Comparison of ENCODE assay signal across 8 cellular contexts in genomic region chr2:127107622-127107999, GRCh38. TPM values are rescaled to one million over a fixed set of nuclear protein-coding genes. Genes with fewer than 3 reads are reported as not detected.
DNase-seq lines count a peak whose midpoint lies in the region; ATAC-seq, FAIRE-seq and TF ChIP-seq lines count a peak whose summit lies in the region.

No MANE protein-coding gene starts in this region.

- TF ChIP-seq CTCF in PC-3 (conservative IDR thresholded peaks at IDR 0.05; ENCODE audit: low read depth, low read length) (no peak), H1 (IDR thresholded peaks at IDR 0.05; ENCODE audit: control extremely low read depth in 1 of 3, insufficient read depth in 1 of 3, low read depth in 1 of 3, low read length in 3 of 3) (no peak)

- TF ChIP-seq RAD21 in H1 (IDR thresholded peaks at IDR 0.05 in 1 of 2, conservative IDR thresholded peaks at IDR 0.05 in 1 of 2; ENCODE audit: low read depth in 2 of 2, low read length in 2 of 2), result no peak

- WGBS in H1 (ENCODE audit: extremely low coverage in 1 of 2, insufficient coverage in 1 of 2, insufficient read length in 1 of 2, insufficient replicate concordance in 2 of 2, low coverage in 1 of 2, low lambda C conversion rate in 2 of 2, missing lambda C conversion rate in 1 of 2), 2 experiments, result 11% methylated on average over 17 of the region's 17 CpGs; no CpG with 5 or more reads in 1 of the 2 experiments

- H3K36me3 ChIP-seq in PC-3 (ENCODE audit: low read depth, low read length), result no peaks in the 10 kb centered on the region
- no peaks in the 10 kb centered on the region for H3K36me3 ChIP-seq in H1 (ENCODE audit: control insufficient read depth in 2 of 4, insufficient read depth in 4 of 4, low read length in 3 of 4)
- H3K36me3 ChIP-seq in naive thymus-derived CD4-positive, alpha-beta T cell (ENCODE audit: control insufficient read depth in 2 of 3, insufficient read depth in 3 of 3, low read length in 3 of 3), result no peaks in the 10 kb centered on the region

- BruUV-seq in PC-3 (replicated peaks; lab: Mats Ljungman, UMichigan), result no TSS peak

- no peak overlapping the region for H3K27ac ChIP-seq in PC-3 (ENCODE audit: low read length)
- no peak overlapping the region for H3K27ac ChIP-seq in H1 (ENCODE audit: low read depth, low read length)
- peak overlapping the region; percentile 22 for H3K27ac ChIP-seq in naive thymus-derived CD4-positive, alpha-beta T cell (ENCODE audit: low read depth, low read length)

- H3K4me1 ChIP-seq in PC-3 (ENCODE audit: insufficient read depth, low read length) (peaks cover 18% of the 10 kb centered on the region; the same call in 1 of the 2 replicates), H1 (replicated peaks in 1 of 4; ENCODE audit: control insufficient read depth in 3 of 4, insufficient read depth in 4 of 4, low read length in 3 of 4) (peaks cover 6 to 21% (median 13%) of the 10 kb centered on the region in 4 experiments)
- peaks cover 4% of the 10 kb centered on the region in 2 donors for H3K4me1 ChIP-seq in naive thymus-derived CD4-positive, alpha-beta T cell (ENCODE audit: control insufficient read depth in 2 of 2, insufficient read depth in 2 of 2, low read length in 2 of 2)

- FAIRE-seq in H1 (lab: Jason Lieb, UNC), result no peak

- H2AK5ac ChIP-seq in H1 (ENCODE audit: low read depth, low read length), result no peak overlapping the region

- no peaks in the 10 kb centered on the region for H3K27me3 ChIP-seq in PC-3 (ENCODE audit: low read length)
- peaks cover 0 to 7% (median 0%) of the 10 kb centered on the region in 4 experiments; a peak in 1 of 7 replicates for H3K27me3 ChIP-seq in H1 (replicated peaks in 1 of 4; ENCODE audit: control insufficient read depth in 3 of 4, extremely low read depth in 1 of 4, insufficient read depth in 3 of 4, low read length in 3 of 4)
- H3K27me3 ChIP-seq in naive thymus-derived CD4-positive, alpha-beta T cell (ENCODE audit: control insufficient read depth in 2 of 2, insufficient read depth in 2 of 2, low read length in 2 of 2), result no peaks in the 10 kb centered on the region

- peaks cover 3% of the 10 kb centered on the region; the same call in 1 of the 2 replicates for H3K9me3 ChIP-seq in PC-3 (ENCODE audit: low read length)
- H3K9me3 ChIP-seq in H1 (ENCODE audit: insufficient read depth in 2 of 2, low read depth in 1 of 2, low read length in 1 of 2), result no peaks in the 10 kb centered on the region
- no peaks in the 10 kb centered on the region for H3K9me3 ChIP-seq in naive thymus-derived CD4-positive, alpha-beta T cell (ENCODE audit: control insufficient read depth in 2 of 3, low read length in 3 of 3)

- H2BK120ac ChIP-seq in H1 (replicated peaks; ENCODE audit: low read depth, low read length), result no peak overlapping the region

- no peak overlapping the region for H3K14ac ChIP-seq in H1 (ENCODE audit: insufficient read length)

- H3K4me3 ChIP-seq in PC-3 (ENCODE audit: low read length), result peak overlapping the region; percentile 97
- peak overlapping the region; percentile 65 to 85 (median 72) for H3K4me3 ChIP-seq in H1 (ENCODE audit: extremely low read depth in 1 of 4, insufficient read depth in 2 of 4, low read depth in 3 of 4, low read length in 4 of 4)
- H3K4me3 ChIP-seq in naive thymus-derived CD4-positive, alpha-beta T cell (ENCODE audit: low read length), result peak overlapping the region; percentile 66

- no peak overlapping the region for H4K8ac ChIP-seq in H1 (ENCODE audit: extremely low read depth, insufficient read depth, low read length)

- DNase-seq in PC-3 (no peak), H1 (ENCODE audit: low read depth in 1 of 2, low spot score in 2 of 2) (no peak), NCI-H128 (lab: John Stamatoyannopoulos, UW; ENCODE audit: unreplicated experiment) (no peak), ecto neural progenitor cell (ENCODE audit: low spot score) (no peak)
- DNase-seq in naive thymus-derived CD4-positive, alpha-beta T cell, result peak in 3 of 9 donors; percentile 12 to 18 (median 12)
- no peak for DNase-seq in central memory CD4-positive, alpha-beta T cell

- H3K36me3 Mint-ChIP-seq in naive thymus-derived CD4-positive, alpha-beta T cell, result no peaks in the 10 kb centered on the region

- peaks cover 41% of the 10 kb centered on the region for H3K79me2 ChIP-seq in PC-3 (ENCODE audit: low read length)
- H3K79me2 ChIP-seq in H1 (ENCODE audit: control insufficient read depth in 1 of 2, insufficient read depth in 2 of 2, low read length in 2 of 2), result peaks cover 0 to 27% of the 10 kb centered on the region in 2 experiments; a peak in 3 of 4 replicates

- H3F3A ChIP-seq in PC-3 (ENCODE audit: low read length, unreplicated experiment), result no peaks in the 10 kb centered on the region

- H3K4ac ChIP-seq in H1 (replicated peaks; ENCODE audit: insufficient read length, low read depth, low read length), result no peak overlapping the region

- no peak overlapping the region for H2BK15ac ChIP-seq in H1 (ENCODE audit: low read length)

- peaks cover 7% of the 10 kb centered on the region; the same call in 1 of the 2 replicates for H3K79me1 ChIP-seq in H1 (ENCODE audit: low read depth, low read length)

- no peak overlapping the region for H4K91ac ChIP-seq in H1 (replicated peaks; ENCODE audit: insufficient read length, low read length)

- CTCF ChIA-PET in PC-3 (lab: Charles Lee) (interaction anchor here (0.5 to 1.2 kb wide), 4 partner anchors 39 to 89 kb away, joined by 3 to 5 read pairs (median 4); no protein-coding TSS in a partner anchor), H1 (lab: Charles Lee; ENCODE audit: partially characterized antibody) (interaction anchor here (1.4 to 13.1 kb wide), 2 partner anchors 21 to 35 kb away, joined by 4 to 132 read pairs; no protein-coding TSS in a partner anchor)
- CTCF ChIA-PET in naive thymus-derived CD4-positive, alpha-beta T cell (lab: Charles Lee), result interaction anchor here (0.9 kb wide), 1 partner anchor 40 kb away, joined by 3 read pairs; no protein-coding TSS in a partner anchor

- peak overlapping the region in 4 of 9 donors; percentile 3 to 47 (median 40) for H3K27ac Mint-ChIP-seq in naive thymus-derived CD4-positive, alpha-beta T cell

- ATAC-seq in GM18498 (IDR thresholded peaks at IDR 0.05; ENCODE audit: unreplicated experiment), result peak; percentile 20
- peak; percentile 15 for ATAC-seq in HG02623 (IDR thresholded peaks at IDR 0.05; ENCODE audit: unreplicated experiment)
- peak; percentile 27 for ATAC-seq in PC-3
- peak; percentile 24 for ATAC-seq in naive thymus-derived CD4-positive, alpha-beta T cell

- H3K9ac ChIP-seq in PC-3 (ENCODE audit: low read length) (peak overlapping the region; percentile 77; the same call in 1 of the 2 replicates), H1 (replicated peaks in 1 of 4; ENCODE audit: extremely low read depth in 1 of 4, low read depth in 3 of 4, low read length in 3 of 4) (no peak overlapping the region)

- no peak overlapping the region for H2BK5ac ChIP-seq in H1 (ENCODE audit: low read depth, low read length)

- intact Hi-C loops in PC-3 (cut with micrococcal nuclease), result loop anchor here (2.0 kb wide), 2 partner anchors 41 to 43 kb away; no protein-coding TSS in a partner anchor
- intact Hi-C loops in naive thymus-derived CD4-positive, alpha-beta T cell (cut with micrococcal nuclease), result loop anchor here (1.0 to 2.0 kb wide), 5 partner anchors 23 to 39 kb away; no protein-coding TSS in a partner anchor

- no peak overlapping the region for H2BK12ac ChIP-seq in H1 (ENCODE audit: low read depth, low read length)

- H2BK20ac ChIP-seq in H1 (ENCODE audit: low read length), result no peak overlapping the region

- peaks cover 2 to 8% (median 5%) of the 10 kb centered on the region in 7 donors for H3K4me1 Mint-ChIP-seq in naive thymus-derived CD4-positive, alpha-beta T cell

- no peak overlapping the region; the same call in 1 of the 2 replicates for H3K18ac ChIP-seq in H1 (ENCODE audit: extremely low read depth, low read length)

- no peak overlapping the region for H3K23ac ChIP-seq in H1 (ENCODE audit: insufficient read length)

- TF ChIP-seq EP300 in H1 (IDR thresholded peaks at IDR 0.05; ENCODE audit: borderline replicate concordance in 1 of 2, low read depth in 2 of 2, low read length in 2 of 2), result no peak

- H2AFZ ChIP-seq in PC-3 (ENCODE audit: low read length) (peak overlapping the region; percentile 83), H1 (ENCODE audit: low read length) (peak overlapping the region; percentile 66; the same call in 1 of the 2 replicates)

- peak overlapping the region; percentile 97 for H3K4me2 ChIP-seq in PC-3 (ENCODE audit: low read length)
- H3K4me2 ChIP-seq in H1 (ENCODE audit: insufficient read depth in 1 of 2, low read depth in 2 of 2, low read length in 2 of 2), result peak overlapping the region; percentile 82 to 99

- peaks cover 0 to 57% (median 10%) of the 10 kb centered on the region in 5 donors for H3K27me3 Mint-ChIP-seq in naive thymus-derived CD4-positive, alpha-beta T cell

- H3K23me2 ChIP-seq in H1 (ENCODE audit: low read depth, low read length), result peaks cover 14% of the 10 kb centered on the region

- no peaks in the 10 kb centered on the region for H3K9me2 ChIP-seq in PC-3 (replicated peaks; ENCODE audit: low read length)

- H4K20me1 ChIP-seq in PC-3 (ENCODE audit: low read length) (no peaks in the 10 kb centered on the region), H1 (replicated peaks in 1 of 2; ENCODE audit: control insufficient read depth in 1 of 2, insufficient read depth in 2 of 2, low read length in 2 of 2) (peaks cover 0 to 4% of the 10 kb centered on the region in 2 experiments)

- no peaks in the 10 kb centered on the region for H3K9me3 Mint-ChIP-seq in naive thymus-derived CD4-positive, alpha-beta T cell

- POLR2A ChIA-PET in PC-3 (lab: Charles Lee; ENCODE audit: unreplicated experiment) (interaction anchor here (0.5 to 0.7 kb wide), 5 partner anchors 18 to 751 kb away, joined by 5 to 12 read pairs (median 5); no protein-coding TSS in a partner anchor), H1 (lab: Charles Lee; ENCODE audit: partially characterized antibody) (interaction anchor here (1.2 to 3.2 kb wide), 3 partner anchors 11 to 20 kb away, joined by 5 to 12 read pairs (median 11); no protein-coding TSS in a partner anchor)
- POLR2A ChIA-PET in naive thymus-derived CD4-positive, alpha-beta T cell (lab: Charles Lee), result interaction anchor here (3.1 to 3.7 kb wide), 2 partner anchors 22 to 27 kb away, joined by 17 to 21 read pairs; no protein-coding TSS in a partner anchor

- no peak overlapping the region for H4K5ac ChIP-seq in H1 (ENCODE audit: insufficient read length, low read depth, low read length)

- TF ChIP-seq POLR2A in H1 (IDR thresholded peaks at IDR 0.05; ENCODE audit: control extremely low read depth in 1 of 2, low read depth in 2 of 2, low read length in 2 of 2), result no peak

- H3K4me3 Mint-ChIP-seq in naive thymus-derived CD4-positive, alpha-beta T cell, result peak overlapping the region; percentile 79 to 96 (median 90)

- no peak overlapping the region for H3K56ac ChIP-seq in H1 (replicated peaks; ENCODE audit: insufficient read length, low read depth, low read length)

RNA-seq across cellular contexts. Expression of gene BIN1, which starts 0.7 kb away (rescaled TPM):
- 58.9 and 77.5 TPM in 2 replicates for total RNA-seq in PC-3 (2014; rRNA removed)
- 35.6 and 41.9 TPM in 2 replicates for total RNA-seq in H1 (2021; fragmentation: NEBNext Ultra II Directional; extraction: Animal tissue kit (Norgen Biotek cat#: 25700))
- polyA plus RNA-seq in H1 (2011; rRNA removed), result 23.6 and 35.1 TPM in 2 replicates
- 39.0 TPM for polyA plus RNA-seq in H1 (2011; cell fraction: cytosol; rRNA removed)
- polyA plus RNA-seq in H1 (2011; cell fraction: nucleus; rRNA removed), result 102 TPM
- 35.4 to 47.3 TPM (median 43.6 TPM) in 4 replicates for polyA plus RNA-seq in H1 (2012, experiment 1 of 2)
- 30.3 TPM for polyA plus RNA-seq in H1 (2012, experiment 2 of 2)
- 32.3 TPM for polyA plus RNA-seq in H1 (2013, experiment 1 of 2)
- 31.5 TPM for polyA plus RNA-seq in H1 (2013, experiment 2 of 2)
- polyA minus RNA-seq in H1 (2011; rRNA and poly(A)+ RNA removed), result 14.7 and 16.2 TPM in 2 replicates
- 14.2 TPM for polyA minus RNA-seq in H1 (2011; cell fraction: cytosol; rRNA and poly(A)+ RNA removed)
- polyA minus RNA-seq in H1 (2011; cell fraction: nucleus; rRNA and poly(A)+ RNA removed), result 19.4 TPM
- 100 to 1,000 TPM; 103 to 120 (median 109) TPM for total RNA-seq in naive thymus-derived CD4-positive, alpha-beta T cell
- 100 to 1,000 TPM; 158 to 161 TPM for polyA plus RNA-seq in naive thymus-derived CD4-positive, alpha-beta T cell
